ENCODE assay signal across 9 cellular contexts in genomic region chrX:135126145-135126544, GRCh38. TPM values are rescaled to one million over a fixed set of nuclear protein-coding genes. Genes with fewer than 3 reads are reported as not detected.
"Had no signal": no experiment of that assay in that cellular context is flagged by ENCODE, and none has a peak within 500 bp of the region (broad histone marks: within the 10 kb centered on the region; RNA-seq: fewer than 3 reads in every experiment).

No MANE protein-coding gene starts in this region.

RNA-seq across cellular contexts. Expression of gene ETDB, which starts 5.8 kb away (rescaled TPM):
- total RNA-seq: LHCN-M2, MCF 10A, NCI-H460, OCI-LY7, PC-9, Right ventricle myocardium inferior, RPMI7951, SJCRH30, SK-MEL-5 had no signal

RNA-seq across cellular contexts. Expression of gene SMIM10L2B, which starts 27.6 kb away (rescaled TPM):
- total RNA-seq: NCI-H460, RPMI7951 had no signal

RNA-seq across cellular contexts. Expression of gene CT55, which starts 45.1 kb away (rescaled TPM):
- total RNA-seq: LHCN-M2, MCF 10A, NCI-H460, OCI-LY7, PC-9, Right ventricle myocardium inferior, RPMI7951 had no signal
